8 cellular contexts compared by ENCODE assay signal in the genomic region with DNA sequence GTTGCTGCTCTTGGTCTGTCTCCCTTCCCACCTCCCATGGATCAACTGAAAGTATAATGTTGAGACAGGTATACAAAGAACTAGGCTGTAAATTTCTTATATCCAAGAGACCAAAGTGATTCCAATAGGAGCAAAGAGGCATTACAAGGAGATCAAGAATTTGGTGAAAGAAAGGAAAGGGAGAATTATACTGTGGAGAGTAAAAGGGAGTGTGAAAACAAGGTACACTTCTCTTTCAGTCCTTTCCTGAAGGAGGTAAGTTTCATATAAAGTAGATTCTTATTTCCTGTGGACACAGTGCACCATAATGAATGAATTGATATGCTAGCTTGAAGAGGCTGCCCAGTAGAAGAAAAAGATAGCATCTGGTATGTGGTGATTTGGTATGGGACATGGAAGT.
"Had no signal": no experiment of that assay in that cellular context is flagged by ENCODE, and none has a peak within 500 bp of the region (broad histone marks: within the 10 kb centered on the region; RNA-seq: fewer than 3 reads in every experiment).

No MANE protein-coding gene starts in this region.

- H3K36me3 ChIP-seq: HAP-1 had no signal

- H3K9me3 Mint-ChIP-seq: GM23338 had no signal

- H3K27ac Mint-ChIP-seq: GM23338 had no signal

- H3K4me2 ChIP-seq: GM23338 had no signal

- H3K4me3 Mint-ChIP-seq: GM23338 had no signal

- H3K4me1 ChIP-seq: HAP-1 had no signal

- FAIRE-seq: H1, HTR-8/SVneo had no signal

- ATAC-seq: GM23338, HCT116 had no signal

- H3K9me3 ChIP-seq: HAP-1 had no signal

- DNase-seq: H7, IMR-90, KBM-7 had no signal

- H3K4me3 ChIP-seq: GM23338, HAP-1 had no signal
